ENCODE assay signal across 9 cellular contexts in genomic region chr20:37223053-37223452, GRCh38. TPM values are rescaled to one million over a fixed set of nuclear protein-coding genes. Genes with fewer than 3 reads are reported as not detected.
DNase-seq lines count a peak whose midpoint lies in the region; ATAC-seq and TF ChIP-seq lines count a peak whose summit lies in the region.
"Had no signal": no experiment of that assay in that cellular context is flagged by ENCODE, and none has a peak within 500 bp of the region (broad histone marks: within the 10 kb centered on the region; RNA-seq: fewer than 3 reads in every experiment).

No MANE protein-coding gene starts in this region.

- no peak overlapping the region for H3K56ac ChIP-seq in IMR-90 (ENCODE audit: extremely low read depth, insufficient read depth, low read length)

- H4K20me1 ChIP-seq in IMR-90 (ENCODE audit: insufficient read depth, low read length), result no peaks in the 10 kb centered on the region

- no peak overlapping the region for H2BK120ac ChIP-seq in IMR-90 (ENCODE audit: low read depth, low read length)

- peak; percentile 99 for ATAC-seq in IMR-90 (ENCODE audit: low read depth)
- ATAC-seq in activated naive CD8-positive, alpha-beta T cell treated with anti-CD3 and anti-CD28 coated beads, Interleukin-2, amount 50 U/mL, for 24 hours, result peak; percentile 43
- ATAC-seq in HG03457 (IDR thresholded peaks at IDR 0.05; ENCODE audit: unreplicated experiment), result no peak

- H3K4me1 ChIP-seq in IMR-90 (ENCODE audit: control insufficient read depth, insufficient read depth, low read length), result peaks cover 2% of the 10 kb centered on the region; the same call in 1 of the 2 replicates
- H3K4me1 ChIP-seq in CD8-positive, alpha-beta memory T cell (ENCODE audit: insufficient read depth, low read length), result no peaks in the 10 kb centered on the region

- H3K27ac ChIP-seq in IMR-90 (ENCODE audit: insufficient read depth, low read length), result no peak overlapping the region
- no peak overlapping the region for H3K27ac ChIP-seq in CD8-positive, alpha-beta memory T cell (ENCODE audit: low read depth, low read length)

- no peaks in the 10 kb centered on the region for H3K4me1 Mint-ChIP-seq in activated naive CD8-positive, alpha-beta T cell treated with anti-CD3 and anti-CD28 coated beads, Interleukin-2, amount 50 U/mL, for 24 hours
- peaks cover 1 to 5% (median 4%) of the 10 kb centered on the region in 3 donors for H3K4me1 Mint-ChIP-seq in CD8-positive, alpha-beta memory T cell

- H3K36me3 ChIP-seq in IMR-90 (ENCODE audit: control insufficient read depth, insufficient read depth, low read length), result peaks cover 33% of the 10 kb centered on the region
- H3K36me3 ChIP-seq in CD8-positive, alpha-beta memory T cell (ENCODE audit: insufficient read depth, low read length), result peaks cover 64% of the 10 kb centered on the region

- no TSS peak for BruUV-seq in IMR-90 (replicated peaks; lab: Mats Ljungman, UMichigan)

- H3K27ac Mint-ChIP-seq in activated naive CD8-positive, alpha-beta T cell treated with anti-CD3 and anti-CD28 coated beads, Interleukin-2, amount 50 U/mL, for 24 hours, result peak overlapping the region; percentile 37
- H3K27ac Mint-ChIP-seq in CD8-positive, alpha-beta memory T cell, result peak overlapping the region in 1 of 8 donors; percentile 18

- no peaks in the 10 kb centered on the region for H3K9me3 ChIP-seq in IMR-90 (ENCODE audit: control insufficient read depth, insufficient read depth, low read length)
- no peaks in the 10 kb centered on the region for H3K9me3 ChIP-seq in CD8-positive, alpha-beta memory T cell (ENCODE audit: low read length)

- peak overlapping the region; percentile 66; the same call in 1 of the 2 replicates for H4K5ac ChIP-seq in IMR-90 (ENCODE audit: low read depth, low read length)

- no peak overlapping the region for H4K91ac ChIP-seq in IMR-90 (ENCODE audit: insufficient read depth, low read depth, low read length)

- no peaks in the 10 kb centered on the region for H3K27me3 Mint-ChIP-seq in activated naive CD8-positive, alpha-beta T cell treated with anti-CD3 and anti-CD28 coated beads, Interleukin-2, amount 50 U/mL, for 24 hours
- no peaks in the 10 kb centered on the region for H3K27me3 Mint-ChIP-seq in CD8-positive, alpha-beta memory T cell

- dilution Hi-C loops in IMR-90 (cut with HindIII; ENCODE audit: low sequenced_read_pairs, unreplicated experiment), result no loop called here

- no peak overlapping the region for H2BK20ac ChIP-seq in IMR-90 (ENCODE audit: low read depth, low read length)

- no peak overlapping the region for H2AK5ac ChIP-seq in IMR-90 (ENCODE audit: low read depth, low read length)

- no peak overlapping the region; the same call in 1 of the 2 replicates for H3K14ac ChIP-seq in IMR-90 (replicated peaks; ENCODE audit: low read depth, low read length)

- H3K9me3 Mint-ChIP-seq in activated naive CD8-positive, alpha-beta T cell treated with anti-CD3 and anti-CD28 coated beads, Interleukin-2, amount 50 U/mL, for 24 hours, result no peaks in the 10 kb centered on the region
- no peaks in the 10 kb centered on the region for H3K9me3 Mint-ChIP-seq in CD8-positive, alpha-beta memory T cell

- H3K4me3 Mint-ChIP-seq in activated naive CD8-positive, alpha-beta T cell treated with anti-CD3 and anti-CD28 coated beads, Interleukin-2, amount 50 U/mL, for 24 hours, result no peak overlapping the region
- H3K4me3 Mint-ChIP-seq in CD8-positive, alpha-beta memory T cell, result no peak overlapping the region

- CTCF ChIA-PET in IMR-90 (lab: Yijun Ruan, JAX), result interaction anchor here (0.6 to 1.0 kb wide), 2 partner anchors 59 to 176 kb away, joined by 3 read pairs; no protein-coding TSS in a partner anchor
- CTCF ChIA-PET in CD8-positive, alpha-beta memory T cell (lab: Charles Lee), result interaction anchor here (1.7 to 1.8 kb wide), 2 partner anchors 27 to 46 kb away, joined by 3 to 5 read pairs; no protein-coding TSS in a partner anchor

- peak overlapping the region; percentile 1 for H2AFZ ChIP-seq in IMR-90 (replicated peaks; ENCODE audit: low read length, poor library complexity)

- H3K4ac ChIP-seq in IMR-90 (ENCODE audit: low read depth, low read length), result no peak overlapping the region

- DNase-seq in AG10803 (ENCODE audit: low read depth) (peak; percentile 93), IMR-90 (peak; percentile 95), kidney tubule cell (ENCODE audit: low spot score) (peak; percentile 89), OCI-M2 (lab: John Stamatoyannopoulos, UW; ENCODE audit: unreplicated experiment) (no peak), COLO668 (lab: John Stamatoyannopoulos, UW; ENCODE audit: unreplicated experiment) (no peak)
- no peak for DNase-seq in activated naive CD8-positive, alpha-beta T cell treated with anti-CD3 and anti-CD28 coated beads, Interleukin-2, amount 50 U/mL, for 24 hours
- DNase-seq in CD8-positive, alpha-beta memory T cell, result no peak
- DNase-seq: NCI-H526 had no signal

- H3K4me2 ChIP-seq in IMR-90 (ENCODE audit: low read depth, low read length), result peak overlapping the region; percentile 71; the same call in 1 of the 2 replicates

- no peaks in the 10 kb centered on the region for H3K27me3 ChIP-seq in IMR-90 (ENCODE audit: control insufficient read depth, insufficient read depth, low read length)
- no peaks in the 10 kb centered on the region for H3K27me3 ChIP-seq in CD8-positive, alpha-beta memory T cell (ENCODE audit: insufficient read depth, low read length, poor library complexity, severe bottlenecking)

- H4K8ac ChIP-seq in IMR-90 (ENCODE audit: low read depth in 2 of 2, low read length in 2 of 2), result peak overlapping the region in 1 of 2 experiments; percentile 81; a peak in 2 of 4 replicates

- in situ Hi-C loops in IMR-90 (cut with MboI; ENCODE audit: low sequenced_read_pairs), result no loop called here

- TF ChIP-seq CTCF in AG10803 (conservative IDR thresholded peaks at IDR 0.05; ENCODE audit: low read length), result no peak
- no peak for TF ChIP-seq CTCF in IMR-90 (conservative IDR thresholded peaks at IDR 0.05; ENCODE audit: low read depth, low read length)

- H2BK15ac ChIP-seq in IMR-90 (ENCODE audit: low read depth, low read length), result no peak overlapping the region

- H3K4me3 ChIP-seq in AG10803 (ENCODE audit: low read length), result no peak overlapping the region
- no peak overlapping the region for H3K4me3 ChIP-seq in IMR-90 (ENCODE audit: insufficient read depth, low read depth, low read length)
- H3K4me3 ChIP-seq in CD8-positive, alpha-beta memory T cell (ENCODE audit: low read length), result no peak overlapping the region

- H2BK5ac ChIP-seq in IMR-90 (ENCODE audit: low read depth, low read length, poor library complexity, severe bottlenecking), result peak overlapping the region; percentile 63

- peaks cover 62% of the 10 kb centered on the region for H3K36me3 Mint-ChIP-seq in activated naive CD8-positive, alpha-beta T cell treated with anti-CD3 and anti-CD28 coated beads, Interleukin-2, amount 50 U/mL, for 24 hours (ENCODE audit: low read depth)
- H3K36me3 Mint-ChIP-seq in CD8-positive, alpha-beta memory T cell, result peaks cover 0 to 93% (median 29%) of the 10 kb centered on the region in 3 donors

- TF ChIP-seq RAD21 in IMR-90 (IDR thresholded peaks at IDR 0.05; ENCODE audit: low read length), result peak; percentile 6; the same call in 1 of the 2 replicates

- H3K9ac ChIP-seq in IMR-90 (ENCODE audit: low read depth, low read length), result no peak overlapping the region; the same call in 1 of the 2 replicates

- H3K23ac ChIP-seq in IMR-90 (ENCODE audit: low read depth, low read length), result no peak overlapping the region

- peaks cover 2% of the 10 kb centered on the region; the same call in 1 of the 2 replicates for H3K9me1 ChIP-seq in IMR-90 (ENCODE audit: insufficient read depth, low read length)

- POLR2A ChIA-PET in IMR-90 (lab: Charles Lee; ENCODE audit: unreplicated experiment), result interaction anchor here (0.5 to 0.6 kb wide), 2 partner anchors 11 to 319 kb away, joined by 3 read pairs; no protein-coding TSS in a partner anchor
- POLR2A ChIA-PET in CD8-positive, alpha-beta memory T cell (lab: Charles Lee), result no interaction called here

- H2AK9ac ChIP-seq in IMR-90 (replicated peaks; ENCODE audit: low read depth, low read length, poor library complexity), result no peak overlapping the region

- no peak for TF ChIP-seq POLR2A in IMR-90 (IDR thresholded peaks at IDR 0.05; ENCODE audit: low read depth, low read length)

- intact Hi-C loops in IMR-90 (cut with micrococcal nuclease), result no loop called here

- H3K18ac ChIP-seq in IMR-90 (ENCODE audit: low read depth, low read length), result no peak overlapping the region; the same call in 1 of the 2 replicates

- H3K79me1 ChIP-seq in IMR-90 (ENCODE audit: low read depth in 1 of 2, low read length in 2 of 2), result peaks cover 19 to 27% of the 10 kb centered on the region in 2 experiments

TF ChIP-seq in IMR-90, 13 proteins besides CTCF, POLR2A, EP300 and RAD21 (continues in another document):
- TF ChIP-seq NFE2L2 (IDR thresholded peaks at IDR 0.05; ENCODE audit: low read depth, low read length) (no peak), RCOR1 (IDR thresholded peaks at IDR 0.05; ENCODE audit: insufficient replicate concordance, low read length) (no peak), CEBPB (IDR thresholded peaks at IDR 0.05; ENCODE audit: low read depth, low read length) (peak; percentile 90), RFX5 (IDR thresholded peaks at IDR 0.05; ENCODE audit: low read depth, low read length) (no peak), FOS (IDR thresholded peaks at IDR 0.05; ENCODE audit: low read depth, low read length) (peak; percentile 30; the same call in 1 of the 2 replicates)

RNA-seq across cellular contexts. Expression of gene GHRH, which starts 38.6 kb away (rescaled TPM):
- not detected in 2 replicates for total RNA-seq in IMR-90 (2012; rRNA removed)
- not detected in 2 replicates for polyA plus RNA-seq in IMR-90 (2012; rRNA removed)
- not detected in 2 replicates for polyA plus RNA-seq in IMR-90 (2012; cell fraction: cytosol; rRNA removed)
- polyA plus RNA-seq in IMR-90 (2012; cell fraction: nucleus; rRNA removed; ENCODE audit: low replicate concordance), result not detected in 2 replicates
- total RNA-seq in CD8-positive, alpha-beta memory T cell, result not detected
- not detected for polyA plus RNA-seq in CD8-positive, alpha-beta memory T cell

RNA-seq across cellular contexts. Expression of gene MROH8, which starts 43.7 kb away (rescaled TPM):
- 1.1 and 1.8 TPM in 2 replicates for total RNA-seq in IMR-90 (2012; rRNA removed)
- polyA plus RNA-seq in IMR-90 (2012; rRNA removed), result 0.62 and 1.3 TPM in 2 replicates
- polyA plus RNA-seq in IMR-90 (2012; cell fraction: cytosol; rRNA removed), result 0.55 and 0.96 TPM in 2 replicates
- 0.74 and 2.4 TPM in 2 replicates for polyA plus RNA-seq in IMR-90 (2012; cell fraction: nucleus; rRNA removed; ENCODE audit: low replicate concordance)
- total RNA-seq in CD8-positive, alpha-beta memory T cell, result 1 to 10 TPM; 1.6 to 3.0 TPM
- 2.6 TPM for polyA plus RNA-seq in CD8-positive, alpha-beta memory T cell

RNA-seq across cellular contexts. Expression of gene RPN2, which starts 43.9 kb away (rescaled TPM):
- 232 and 305 TPM in 2 replicates for total RNA-seq in IMR-90 (2012; rRNA removed)
- 468 and 481 TPM in 2 replicates for polyA plus RNA-seq in IMR-90 (2012; rRNA removed)
- 279 and 282 TPM in 2 replicates for polyA plus RNA-seq in IMR-90 (2012; cell fraction: cytosol; rRNA removed)
- polyA plus RNA-seq in IMR-90 (2012; cell fraction: nucleus; rRNA removed; ENCODE audit: low replicate concordance), result 170 and 221 TPM in 2 replicates
- 100 to 1,000 TPM; 155 to 164 TPM for total RNA-seq in CD8-positive, alpha-beta memory T cell
- 281 TPM for polyA plus RNA-seq in CD8-positive, alpha-beta memory T cell

Comparison
In these comparisons a context has a peak if more than half of its experiments do, and no peak if none do; other contexts are left out.
1. DNase-seq: peak in AG10803 (single experiment), IMR-90 (single experiment) and kidney tubule cell (single experiment); none in activated naive CD8-positive, alpha-beta T cell treated with anti-CD3 and anti-CD28 coated beads, Interleukin-2, amount 50 U/mL, for 24 hours (single experiment), CD8-positive, alpha-beta memory T cell (0 of 5), OCI-M2 (single experiment) and COLO668 (single experiment).